12 cellular contexts compared by ENCODE assay signal in the genomic region with DNA sequence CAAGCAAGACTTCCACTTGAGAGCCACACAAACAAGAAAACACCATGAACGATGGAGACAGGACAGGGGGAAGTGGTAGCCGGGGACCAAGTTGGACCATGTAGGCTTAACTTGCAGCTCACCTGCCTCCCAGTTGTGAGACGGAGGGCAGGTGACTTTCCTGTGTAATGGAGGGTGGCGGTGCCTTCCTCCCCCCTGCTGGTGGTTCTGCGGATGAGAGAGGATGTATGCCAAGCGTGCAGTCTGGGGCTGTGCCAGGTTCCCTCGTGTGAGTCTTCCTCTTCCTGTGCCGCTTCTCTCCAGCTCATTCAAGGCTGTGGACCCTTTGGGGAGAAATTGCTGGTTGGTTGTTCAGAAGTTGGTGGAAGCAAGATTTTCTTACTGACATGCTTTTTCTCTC. TPM values are rescaled to one million over a fixed set of nuclear protein-coding genes. Genes with fewer than 3 reads are reported as not detected.
DNase-seq lines count a peak whose midpoint lies in the region; ATAC-seq and TF ChIP-seq lines count a peak whose summit lies in the region.
"Had no signal": no experiment of that assay in that cellular context is flagged by ENCODE, and none has a peak within 500 bp of the region (broad histone marks: within the 10 kb centered on the region; RNA-seq: fewer than 3 reads in every experiment).

No MANE protein-coding gene starts in this region.

- CTCF ChIA-PET in RWPE1 (lab: Yijun Ruan, JAX), result no interaction called here

- H3K9me3 ChIP-seq in spleen, result no peaks in the 10 kb centered on the region
- H3K9me3 ChIP-seq: ascending aorta had no signal

- H3K36me3 ChIP-seq in H7 (replicated peaks; ENCODE audit: control insufficient read depth, insufficient read depth, low read length), result no peaks in the 10 kb centered on the region
- no peaks in the 10 kb centered on the region for H3K36me3 ChIP-seq in spleen
- H3K36me3 ChIP-seq: ascending aorta had no signal

- no peak for TF ChIP-seq POLR2A in spleen (IDR thresholded peaks at IDR 0.05)

- H3K4me3 ChIP-seq in H7 (ENCODE audit: insufficient read depth, low read depth, low read length) (no peak overlapping the region), spleen (no peak overlapping the region), foreskin fibroblast (ENCODE audit: low read depth in 1 of 2, low read length in 2 of 2) (no peak overlapping the region)
- H3K4me3 ChIP-seq: ascending aorta had no signal

- no peak for TF ChIP-seq CTCF in RWPE1 (conservative IDR thresholded peaks at IDR 0.05; ENCODE audit: low read depth)
- TF ChIP-seq CTCF in spleen (IDR thresholded peaks at IDR 0.05 in 8 of 11, conservative IDR thresholded peaks at IDR 0.05 in 3 of 11), result no peak
- no peak for TF ChIP-seq CTCF in foreskin fibroblast (IDR thresholded peaks at IDR 0.05; ENCODE audit: low read depth, low read length)

- no peak overlapping the region for H3K27ac ChIP-seq in RWPE1
- H3K27ac ChIP-seq in spleen, result no peak overlapping the region
- H3K27ac ChIP-seq: ascending aorta had no signal

- 16 to 29% (median 22%) methylated on average over 8 of the region's 8 CpGs for WGBS in spleen, 5 donors

- H3K4me1 ChIP-seq in spleen, result no peaks in the 10 kb centered on the region
- H3K4me1 ChIP-seq: ascending aorta had no signal

- ATAC-seq in HG03095 (IDR thresholded peaks at IDR 0.05; ENCODE audit: unreplicated experiment) (no peak), HG03039 (IDR thresholded peaks at IDR 0.05; ENCODE audit: unreplicated experiment) (no peak)

- peak; percentile 24 for DNase-seq in H7
- peak; percentile 90 for DNase-seq in NCI-H2029 (lab: John Stamatoyannopoulos, UW)
- DNase-seq in RWPE1 (ENCODE audit: low spot score), result peak; percentile 9
- DNase-seq in spleen, result peak; percentile 36
- no peak for DNase-seq in foreskin fibroblast
- DNase-seq: DND-41, mesenchymal stem cell, MM.1S, Right ventricle myocardium superior had no signal

- no peaks in the 10 kb centered on the region for H3K27me3 ChIP-seq in H7 (ENCODE audit: control insufficient read depth, insufficient read depth, low read length)
- H3K27me3 ChIP-seq in spleen (replicated peaks in 1 of 7), result peaks cover 0 to 46% (median 0%) of the 10 kb centered on the region in 7 donors
- H3K27me3 ChIP-seq: ascending aorta had no signal

- POLR2A ChIA-PET in RWPE1 (lab: Yijun Ruan, JAX; ENCODE audit: low non-redundant PET), result no interaction called here

- intact Hi-C loops in spleen (cut with DNase I; ENCODE audit: low total_unique reads), result no loop called here

RNA-seq across cellular contexts. Expression of gene MPPED1, which starts 35.1 kb away (rescaled TPM):
- total RNA-seq in H7 (2014; rRNA removed; shearing (Covaris generic)), result 0.15 and 1.2 TPM in 2 replicates
- total RNA-seq in spleen, result under 1 TPM in 1 of 7 donors, not detected in 6; 0.13 TPM
- polyA plus RNA-seq in spleen, result under 1 TPM; 0.02 to 0.04 (median 0.03) TPM
- total RNA-seq: ascending aorta, Right ventricle myocardium superior had no signal

Comparison
In these comparisons a context has a peak if more than half of its experiments do, and no peak if none do; other contexts are left out.
1. DNase-seq: peak in H7 (single experiment), NCI-H2029 (single experiment), RWPE1 (single experiment) and spleen (single experiment); none in foreskin fibroblast (0 of 2).